Comparison of ENCODE assay signal across 8 cellular contexts in the genomic region with DNA sequence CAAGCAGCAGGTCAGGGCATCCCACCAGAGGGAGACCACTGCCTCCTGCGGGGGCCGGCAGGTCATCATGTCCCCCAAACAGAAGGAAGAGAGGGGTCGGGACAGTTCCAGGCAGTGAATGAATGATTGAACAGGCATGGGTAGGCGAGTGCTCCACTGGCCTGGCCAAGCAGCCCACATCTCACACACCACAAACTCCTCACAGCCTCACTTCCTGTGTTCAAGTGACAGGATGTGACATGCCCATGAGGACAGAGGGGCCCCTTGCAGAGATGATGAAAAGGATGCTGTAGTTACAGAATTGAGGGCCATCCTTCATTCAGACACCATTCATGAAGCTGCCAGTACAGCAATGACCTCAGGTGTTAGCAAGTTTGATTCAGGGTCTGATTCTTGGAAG. TPM values are rescaled to one million over a fixed set of nuclear protein-coding genes. Genes with fewer than 3 reads are reported as not detected.
DNase-seq lines count a peak whose midpoint lies in the region; ATAC-seq and TF ChIP-seq lines count a peak whose summit lies in the region.

No MANE protein-coding gene starts in this region.

- no peak overlapping the region for H3K4me2 ChIP-seq in mammary epithelial cell (ENCODE audit: insufficient read depth, low read depth, low read length)

- peak; percentile 52 for ATAC-seq in GM19455 (IDR thresholded peaks at IDR 0.05; ENCODE audit: unreplicated experiment)

- H2AFZ ChIP-seq in mammary epithelial cell (ENCODE audit: low read depth, low read length) = no peak overlapping the region

- DNase-seq in CD1c-positive myeloid dendritic cell (ENCODE audit: extremely low spot score) (peak; percentile 16), Kasumi-1 (lab: John Stamatoyannopoulos, UW) (peak; percentile 48 to 49), mammary epithelial cell (no peak), foreskin melanocyte (no peak), SJCRH30 (no peak)
- peak; percentile 33 for DNase-seq in activated naive CD4-positive, alpha-beta T cell treated with anti-CD3 and anti-CD28 coated beads, Interleukin-2, amount 50 U/mL, for 16 hours

- H3K9ac ChIP-seq in mammary epithelial cell (ENCODE audit: insufficient read depth, low read length) = no peak overlapping the region

- no peak overlapping the region for H3K4me3 ChIP-seq in thymus (ENCODE audit: low read length)
- no peak overlapping the region for H3K4me3 ChIP-seq in mammary epithelial cell (replicated peaks in 1 of 3; ENCODE audit: insufficient read depth in 1 of 3, low read depth in 2 of 3, low read length in 3 of 3)
- no peak overlapping the region for H3K4me3 ChIP-seq in SJCRH30

- H4K20me1 ChIP-seq in mammary epithelial cell (ENCODE audit: insufficient read depth, low read length) = no peaks in the 10 kb centered on the region

- in situ Hi-C loops in mammary epithelial cell (cut with MboI; ENCODE audit: low sequenced_read_pairs in 2 of 2) = no loop called here

- H3K9me3 ChIP-seq in thymus (ENCODE audit: control insufficient read depth) = peaks cover 2% of the 10 kb centered on the region
- H3K9me3 ChIP-seq in mammary epithelial cell (replicated peaks; ENCODE audit: insufficient read depth, low read length) = no peaks in the 10 kb centered on the region
- H3K9me3 ChIP-seq in SJCRH30 (replicated peaks) = no peaks in the 10 kb centered on the region

- H3K36me3 ChIP-seq in thymus (ENCODE audit: control insufficient read depth, insufficient read depth) (no peaks in the 10 kb centered on the region), mammary epithelial cell (ENCODE audit: insufficient read depth, low read length) (no peaks in the 10 kb centered on the region), SJCRH30 (no peaks in the 10 kb centered on the region)

- dilution Hi-C loops in mammary epithelial cell (cut with HindIII; ENCODE audit: low sequenced_read_pairs) = no loop called here

- intact Hi-C loops in mammary epithelial cell (cut with micrococcal nuclease) = no loop called here

- CTCF ChIA-PET in mammary epithelial cell (lab: Charles Lee; ENCODE audit: low non-redundant PET) = no interaction called here

- BruUV-seq in mammary epithelial cell (replicated peaks; lab: Mats Ljungman, UMichigan) = no TSS peak

- H3K27ac ChIP-seq in thymus (ENCODE audit: low read depth) (peak overlapping the region; percentile 36), mammary epithelial cell (ENCODE audit: insufficient read depth, low read depth, low read length) (no peak overlapping the region), SJCRH30 (no peak overlapping the region)

- TF ChIP-seq CTCF in mammary epithelial cell (conservative IDR thresholded peaks at IDR 0.05 in 1 of 2, IDR thresholded peaks at IDR 0.05 in 1 of 2; ENCODE audit: extremely low read depth in 1 of 2, insufficient read depth in 1 of 2, low read depth in 1 of 2, low read length in 2 of 2) = no peak

- H3K27me3 ChIP-seq in thymus (ENCODE audit: control insufficient read depth, insufficient read depth) (peaks cover 11% of the 10 kb centered on the region), mammary epithelial cell (ENCODE audit: insufficient read depth, low read length) (peaks cover 12% of the 10 kb centered on the region), SJCRH30 (peaks cover 11% of the 10 kb centered on the region)

- no peaks in the 10 kb centered on the region for H3K79me2 ChIP-seq in mammary epithelial cell (ENCODE audit: insufficient read depth, low read length)

- H3K4me1 ChIP-seq in thymus (ENCODE audit: control insufficient read depth, insufficient read depth, low read length) (peaks cover 35% of the 10 kb centered on the region), mammary epithelial cell (ENCODE audit: insufficient read depth, low read length) (no peaks in the 10 kb centered on the region), SJCRH30 (no peaks in the 10 kb centered on the region; the same call in 1 of the 2 replicates)

- WGBS in thymus = 49% methylated on average over 4 of the region's 4 CpGs
- 70% methylated on average over 2 of the region's 4 CpGs for WGBS in mammary epithelial cell (ENCODE audit: low coverage, missing lambda C conversion rate)

RNA-seq across cellular contexts. Expression of a gene that starts 3.7 kb away (rescaled TPM):
- polyA plus RNA-seq in thymus (21.9 TPM), mammary epithelial cell (4.0 TPM)
- 10 to 100 TPM; 15.6 to 32.8 TPM for total RNA-seq in mammary epithelial cell
- polyA minus RNA-seq in mammary epithelial cell = 11.0 TPM
- total RNA-seq in SJCRH30 (2014; rRNA removed; shearing (Covaris generic)) = 5.7 and 6.8 TPM in 2 replicates

Comparison
In these comparisons a context has a peak if more than half of its experiments do, and no peak if none do; other contexts are left out.
1. DNase-seq: peak in CD1c-positive myeloid dendritic cell (single experiment), Kasumi-1 (2 of 2) and activated naive CD4-positive, alpha-beta T cell treated with anti-CD3 and anti-CD28 coated beads, Interleukin-2, amount 50 U/mL, for 16 hours (single experiment); none in mammary epithelial cell (single experiment), foreskin melanocyte (single experiment) and SJCRH30 (0 of 2).